Comparison of ENCODE assay signal across 10 cellular contexts in the genomic region with DNA sequence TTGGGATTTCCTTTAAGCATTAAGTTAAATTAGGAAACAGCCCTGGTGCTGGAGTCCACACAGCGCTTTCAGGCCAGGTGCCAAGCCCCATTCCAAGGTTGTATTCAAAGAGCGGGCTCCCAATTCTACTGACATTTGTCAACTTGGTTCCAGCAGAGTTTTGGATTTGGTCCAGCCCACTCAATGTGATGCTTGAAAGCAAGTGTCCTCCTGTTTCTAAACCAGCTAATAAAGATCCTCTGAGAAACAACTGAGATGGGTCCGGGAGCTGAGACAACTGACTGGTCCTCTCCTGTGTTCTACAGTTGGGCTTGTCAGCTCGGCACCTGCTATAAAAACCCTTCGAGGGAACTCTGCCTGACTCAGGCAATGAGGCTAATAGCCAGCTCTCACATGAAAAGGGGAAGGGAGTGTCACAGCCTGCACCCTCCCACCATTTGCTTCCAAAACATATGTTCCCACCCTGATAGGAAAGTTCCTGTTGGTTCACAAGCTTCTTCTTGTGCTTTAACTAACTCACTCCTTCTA. TPM values are rescaled to one million over a fixed set of nuclear protein-coding genes. Genes with fewer than 3 reads are reported as not detected.
DNase-seq lines count a peak whose midpoint lies in the region; ATAC-seq and TF ChIP-seq lines count a peak whose summit lies in the region.
"Had no signal": no experiment of that assay in that cellular context is flagged by ENCODE, and none has a peak within 500 bp of the region (broad histone marks: within the 10 kb centered on the region; RNA-seq: fewer than 3 reads in every experiment).

No MANE protein-coding gene starts in this region.

- intact Hi-C loops in A673 (cut with micrococcal nuclease; ENCODE audit: unreplicated experiment) (no loop called here), left cardiac atrium (cut with DNase I) (loop anchor here in 1 of 2 donors (10.0 kb wide), 1 partner anchor 64 kb away; no protein-coding TSS in a partner anchor)

- no peaks in the 10 kb centered on the region for H3K27me3 ChIP-seq in A673 (replicated peaks; ENCODE audit: insufficient read depth, low read depth, low read length, poor library complexity)

- no peak overlapping the region for H3K4me3 ChIP-seq in A673 (ENCODE audit: low read depth, low read length, poor library complexity, severe bottlenecking)

- no peaks in the 10 kb centered on the region for H3K36me3 ChIP-seq in A673 (ENCODE audit: insufficient read depth, low read length, poor library complexity, severe bottlenecking)

- POLR2A ChIA-PET in A673 (lab: Charles Lee; ENCODE audit: low non-redundant PET) = interaction anchor here (0.6 kb wide), 1 partner anchor 70 kb away, joined by 6 read pairs; no protein-coding TSS in a partner anchor

- no TSS peak for BruUV-seq in A673 (replicated peaks; lab: Mats Ljungman, UMichigan)

- peak overlapping the region; percentile 3 for H3K27ac ChIP-seq in A673 (ENCODE audit: low read depth, low read length, poor library complexity, severe bottlenecking)

- DNase-seq in A673 (ENCODE audit: low spot score) (peak; percentile 66), HUDEP-2 (lab: John Stamatoyannopoulos, UW; ENCODE audit: unreplicated experiment in 76 of 76) (peak in 55 of 76 experiments; percentile 2 to 71 (median 28)), SKM-1 treated with dmso at 0.1 percent for 144 hours (lab: John Stamatoyannopoulos, UW; ENCODE audit: unreplicated experiment) (peak; percentile 57), left cardiac atrium (peak; percentile 55), HCEC 1CT (no peak), dedifferentiated amniotic fluid mesenchymal stem cell (ENCODE audit: extremely low spot score) (no peak)
- DNase-seq: activated CD4-positive, alpha-beta T cell treated with anti-CD3 and anti-CD28 coated beads, Interleukin-2, amount 50 U/mL, for 4 hours; stimulated activated CD4-positive, alpha-beta T cell treated with anti-CD3 and anti-CD28 coated beads, Interleukin-2, amount 100 ng/mL, for 48 hours had no signal

- peaks cover 32% of the 10 kb centered on the region for H3K4me1 ChIP-seq in A673 (ENCODE audit: insufficient read depth, low read length, poor library complexity, severe bottlenecking)

- CTCF ChIA-PET in A673 (lab: Charles Lee) = no interaction called here

- no peaks in the 10 kb centered on the region for H3K9me3 ChIP-seq in A673 (ENCODE audit: low read depth, low read length, poor library complexity, severe bottlenecking)

- ATAC-seq in left cardiac atrium (peak in 1 of 2 donors; percentile 65), HG03378 (IDR thresholded peaks at IDR 0.05; ENCODE audit: unreplicated experiment) (no peak), GM21528 (IDR thresholded peaks at IDR 0.05; ENCODE audit: low FRiP score, unreplicated experiment) (no peak)

- no peak for TF ChIP-seq CTCF in A673 (conservative IDR thresholded peaks at IDR 0.05; ENCODE audit: low read depth, low read length)

RNA-seq across cellular contexts. Expression of a gene that starts 11.4 kb away (rescaled TPM):
- 6.7 and 8.0 TPM in 2 replicates for total RNA-seq in A673 (2021)
- 10 to 100 TPM; 11.4 to 15.4 TPM for total RNA-seq in left cardiac atrium

Comparison
In these comparisons a context has a peak if more than half of its experiments do, and no peak if none do; other contexts are left out.
1. DNase-seq: peak in A673 (single experiment), HUDEP-2 (55 of 76), SKM-1 treated with dmso at 0.1 percent for 144 hours (single experiment) and left cardiac atrium (single experiment); none in HCEC 1CT (single experiment) and dedifferentiated amniotic fluid mesenchymal stem cell (single experiment).